ENCODE assay signal across 8 cellular contexts in genomic region chr16:9008335-9009260, GRCh38. TPM values are rescaled to one million over a fixed set of nuclear protein-coding genes. Genes with fewer than 3 reads are reported as not detected.
DNase-seq lines count a peak whose midpoint lies in the region; ATAC-seq and TF ChIP-seq lines count a peak whose summit lies in the region.

No MANE protein-coding gene starts in this region.

- H3K4me3 ChIP-seq in CD8-positive, alpha-beta memory T cell (ENCODE audit: low read length): no peak overlapping the region
- 0 out of 2 replicates have a peak overlapping the region, but pooled peaks have one; percentile 13 for H3K4me3 ChIP-seq in HUES6 (ENCODE audit: low read depth, low read length)

- no peaks in the 10 kb centered on the region for H3K36me3 ChIP-seq in CD8-positive, alpha-beta memory T cell (ENCODE audit: insufficient read depth, low read length)
- H3K36me3 ChIP-seq in HUES6 (ENCODE audit: control insufficient read depth, insufficient read depth, low read length): no peaks in the 10 kb centered on the region

- peak overlapping the region in 2 of 7 donors; percentile 23 to 39 for H3K4me3 Mint-ChIP-seq in CD8-positive, alpha-beta memory T cell
- no peak overlapping the region for H3K4me3 Mint-ChIP-seq in activated naive CD4-positive, alpha-beta T cell treated with anti-CD3 and anti-CD28 coated beads, Interleukin-2, amount 10 ng/mL, durations not matched to agents 7 days and 5 days
- peak overlapping the region; percentile 11 for H3K4me3 Mint-ChIP-seq in type B pancreatic cell

- H3K27me3 Mint-ChIP-seq in CD8-positive, alpha-beta memory T cell: peaks cover 6 to 27% of the 10 kb centered on the region in 2 donors
- H3K27me3 Mint-ChIP-seq in activated naive CD4-positive, alpha-beta T cell treated with anti-CD3 and anti-CD28 coated beads, Interleukin-2, amount 10 ng/mL, durations not matched to agents 7 days and 5 days: peaks cover 44% of the 10 kb centered on the region
- peaks cover 6% of the 10 kb centered on the region for H3K27me3 Mint-ChIP-seq in type B pancreatic cell

- intact Hi-C loops in head of caudate nucleus (cut with DNase I): no loop called here
- intact Hi-C loops in posterior vena cava (cut with DNase I): no loop called here

- peak; percentile 39 to 73 (median 43) for DNase-seq in CD8-positive, alpha-beta memory T cell
- peak; percentile 78 for DNase-seq in SK-MEL-5 (ENCODE audit: low read depth, low spot score)
- peak; percentile 77 for DNase-seq in activated naive CD4-positive, alpha-beta T cell treated with anti-CD3 and anti-CD28 coated beads, Interleukin-2, amount 10 ng/mL, durations not matched to agents 7 days and 5 days
- DNase-seq in head of caudate nucleus: peak; percentile 34 to 90 (median 73)
- DNase-seq in posterior vena cava (ENCODE audit: low spot score): peak; percentile 91
- DNase-seq in type B pancreatic cell (ENCODE audit: extremely low spot score, unreplicated experiment): peak; percentile 75

- H3K4me1 ChIP-seq in CD8-positive, alpha-beta memory T cell (ENCODE audit: insufficient read depth, low read length): peaks cover 3% of the 10 kb centered on the region
- H3K4me1 ChIP-seq in HUES6 (ENCODE audit: control insufficient read depth, insufficient read depth, low read length): peaks cover 8% of the 10 kb centered on the region; the same call in 1 of the 2 replicates

- ATAC-seq in GM19455 (IDR thresholded peaks at IDR 0.05; ENCODE audit: unreplicated experiment): peak; percentile 89

- H3K4me1 Mint-ChIP-seq in CD8-positive, alpha-beta memory T cell: peaks cover 4 to 9% (median 7%) of the 10 kb centered on the region in 3 donors
- peaks cover 3% of the 10 kb centered on the region for H3K4me1 Mint-ChIP-seq in activated naive CD4-positive, alpha-beta T cell treated with anti-CD3 and anti-CD28 coated beads, Interleukin-2, amount 10 ng/mL, durations not matched to agents 7 days and 5 days
- peaks cover 10% of the 10 kb centered on the region for H3K4me1 Mint-ChIP-seq in type B pancreatic cell (ENCODE audit: unreplicated experiment)

- TF ChIP-seq CTCF in type B pancreatic cell (conservative IDR thresholded peaks at IDR 0.05): peak; percentile 90

- POLR2A ChIA-PET in CD8-positive, alpha-beta memory T cell (lab: Charles Lee): interaction anchor here (0.6 to 1.4 kb wide), 2 partner anchors 81 to 123 kb away, joined by 3 to 4 read pairs; no protein-coding TSS in a partner anchor

- H3K27ac Mint-ChIP-seq in CD8-positive, alpha-beta memory T cell: no peak overlapping the region
- no peak overlapping the region for H3K27ac Mint-ChIP-seq in activated naive CD4-positive, alpha-beta T cell treated with anti-CD3 and anti-CD28 coated beads, Interleukin-2, amount 10 ng/mL, durations not matched to agents 7 days and 5 days
- no peak overlapping the region for H3K27ac Mint-ChIP-seq in type B pancreatic cell

- no peaks in the 10 kb centered on the region for H3K9me3 ChIP-seq in CD8-positive, alpha-beta memory T cell (ENCODE audit: low read length)
- H3K9me3 ChIP-seq in HUES6 (ENCODE audit: control insufficient read depth, insufficient read depth, low read depth, low read length): no peaks in the 10 kb centered on the region

- no peaks in the 10 kb centered on the region for H3K36me3 Mint-ChIP-seq in CD8-positive, alpha-beta memory T cell
- H3K36me3 Mint-ChIP-seq in activated naive CD4-positive, alpha-beta T cell treated with anti-CD3 and anti-CD28 coated beads, Interleukin-2, amount 10 ng/mL, durations not matched to agents 7 days and 5 days: no peaks in the 10 kb centered on the region
- no peaks in the 10 kb centered on the region for H3K36me3 Mint-ChIP-seq in type B pancreatic cell

- no peaks in the 10 kb centered on the region for H3K9me3 Mint-ChIP-seq in CD8-positive, alpha-beta memory T cell
- H3K9me3 Mint-ChIP-seq in activated naive CD4-positive, alpha-beta T cell treated with anti-CD3 and anti-CD28 coated beads, Interleukin-2, amount 10 ng/mL, durations not matched to agents 7 days and 5 days: no peaks in the 10 kb centered on the region
- H3K9me3 Mint-ChIP-seq in type B pancreatic cell: no peaks in the 10 kb centered on the region

- no peaks in the 10 kb centered on the region for H3K27me3 ChIP-seq in CD8-positive, alpha-beta memory T cell (ENCODE audit: insufficient read depth, low read length, poor library complexity, severe bottlenecking)
- no peaks in the 10 kb centered on the region for H3K27me3 ChIP-seq in HUES6 (ENCODE audit: control insufficient read depth, insufficient read depth, low read length)

- in situ Hi-C loops in SK-MEL-5 (cut with HindIII; ENCODE audit: low pct_unique_long_range_greater_than_20kb, low sequenced_read_pairs): no loop called here

- H3K27ac ChIP-seq in CD8-positive, alpha-beta memory T cell (ENCODE audit: low read depth, low read length): no peak overlapping the region
- no peak overlapping the region for H3K27ac ChIP-seq in HUES6 (ENCODE audit: low read depth, low read length)

- CTCF ChIA-PET in CD8-positive, alpha-beta memory T cell (lab: Charles Lee): interaction anchor here (0.6 to 4.4 kb wide), 49 partner anchors 9 to 441 kb away, joined by 3 to 28 read pairs (median 4); partner anchors contain the start of genes CARHSP1 and HAPSTR1
- CTCF ChIA-PET in activated naive CD4-positive, alpha-beta T cell treated with anti-CD3 and anti-CD28 coated beads, Interleukin-2, amount 10 ng/mL, durations not matched to agents 7 days and 5 days (lab: Charles Lee): interaction anchor here (0.7 to 2.5 kb wide), 40 partner anchors 8 to 442 kb away, joined by 3 to 20 read pairs (median 4); no protein-coding TSS in a partner anchor

- no peak overlapping the region for H3K9ac ChIP-seq in HUES6 (ENCODE audit: low read length)

RNA-seq across cellular contexts. Expression of gene USP7, which starts 44.9 kb away (rescaled TPM):
- total RNA-seq in CD8-positive, alpha-beta memory T cell: 100 to 1,000 TPM; 189 to 192 TPM
- polyA plus RNA-seq in CD8-positive, alpha-beta memory T cell: 12.6 TPM
- total RNA-seq in SK-MEL-5 (2014; rRNA removed; shearing (Covaris generic)): 22.0 and 26.1 TPM in 2 replicates
- polyA plus RNA-seq in SK-MEL-5 (2015; cell fraction: cytosol; rRNA removed): 26.8 and 34.7 TPM in 2 replicates
- 114 and 252 TPM in 2 replicates for polyA plus RNA-seq in SK-MEL-5 (2015; cell fraction: nucleus; rRNA removed)
- total RNA-seq in posterior vena cava (10 to 100 TPM; 72.2 to 82.7 TPM), type B pancreatic cell (ENCODE audit: low replicate concordance) (106 and 118 TPM in 2 replicates)
